Comparison of ENCODE assay signal across 8 cellular contexts in genomic region chr13:46679369-46680180, GRCh38.
A peak's percentile ranks its signal among the peaks of the same experiment; 100 is the strongest.
DNase-seq lines count a peak whose midpoint lies in the region; ATAC-seq, FAIRE-seq and TF ChIP-seq lines count a peak whose summit lies in the region.

No MANE protein-coding gene starts in this region.

- peak; percentile 35 for TF ChIP-seq RAD21 in SK-N-SH (IDR thresholded peaks at IDR 0.05; ENCODE audit: low read length)

- TF ChIP-seq POLR2A in sigmoid colon (IDR thresholded peaks at IDR 0.05) (no peak), H54 (IDR thresholded peaks at IDR 0.05; ENCODE audit: low read depth, low read length) (no peak)

- peak overlapping the region; percentile 34 for H2AFZ ChIP-seq in SK-N-SH (ENCODE audit: low read depth)

- WGBS in SK-N-SH (ENCODE audit: low lambda C conversion rate): 18% methylated on average over 12 of the region's 12 CpGs
- 28 to 63% methylated on average over 12 of the region's 12 CpGs for WGBS in sigmoid colon, 2 donors

- peaks cover 2% of the 10 kb centered on the region; the same call in 1 of the 2 replicates for H4K20me1 ChIP-seq in SK-N-SH (ENCODE audit: insufficient read depth)

- TF ChIP-seq CTCF in SK-N-SH (IDR thresholded peaks at IDR 0.05) (peak; percentile 25; the same call in 1 of the 2 replicates), fibroblast of the aortic adventitia (IDR thresholded peaks at IDR 0.05; ENCODE audit: insufficient read depth, low read length) (peak; percentile 22), sigmoid colon (IDR thresholded peaks at IDR 0.05) (no peak)

- H3K9me2 ChIP-seq in SK-N-SH: no peaks in the 10 kb centered on the region

- H3K36me3 ChIP-seq in SK-N-SH (replicated peaks in 1 of 2; ENCODE audit: control insufficient read depth in 1 of 2, insufficient read depth in 2 of 2, low read length in 1 of 2): peaks cover 0 to 4% of the 10 kb centered on the region in 2 experiments
- no peaks in the 10 kb centered on the region for H3K36me3 ChIP-seq in sigmoid colon

- H3K4me3 ChIP-seq in SK-N-SH (ENCODE audit: low read depth in 2 of 2, low read length in 1 of 2): peak overlapping the region; percentile 38 to 63
- H3K4me3 ChIP-seq in fibroblast of the aortic adventitia (ENCODE audit: low read depth, low read length): peak overlapping the region; percentile 50
- peak overlapping the region; percentile 15 to 42 (median 33) for H3K4me3 ChIP-seq in sigmoid colon

- POLR2A ChIA-PET in SK-N-SH (lab: Yijun Ruan, JAX): no interaction called here

- H3K27ac ChIP-seq in SK-N-SH (ENCODE audit: low read depth in 2 of 2, low read length in 1 of 2): peak overlapping the region; percentile 79 to 89
- H3K27ac ChIP-seq in sigmoid colon: peak overlapping the region; percentile 74 to 81 (median 76)

- peaks cover 53% of the 10 kb centered on the region for H3K79me2 ChIP-seq in SK-N-SH (ENCODE audit: insufficient read depth)

- peak overlapping the region; percentile 88 for H3K4me2 ChIP-seq in SK-N-SH

- H3K9ac ChIP-seq in SK-N-SH: peak overlapping the region; percentile 33; the same call in 1 of the 2 replicates

- CTCF ChIA-PET in SK-N-SH (lab: Yijun Ruan, JAX): interaction anchor here (0.8 to 3.3 kb wide), 5 partner anchors 10 to 128 kb away, joined by 3 to 23 read pairs (median 4); partner anchors contain the start of gene LRCH1

- H3K9me3 ChIP-seq in SK-N-SH: no peaks in the 10 kb centered on the region
- H3K9me3 ChIP-seq in sigmoid colon: no peaks in the 10 kb centered on the region

- 0 out of 4 replicates have a peak, but pooled peaks of 1 of the 2 experiments have one; percentile 7 for TF ChIP-seq EP300 in SK-N-SH (IDR thresholded peaks at IDR 0.05; ENCODE audit: borderline replicate concordance in 1 of 2, low read depth in 1 of 2, low read length in 1 of 2)
- TF ChIP-seq EP300 in sigmoid colon (IDR thresholded peaks at IDR 0.05): no peak

- FAIRE-seq in H54 (lab: Jason Lieb, UNC): no peak

- intact Hi-C loops in sigmoid colon (cut with DNase I): loop anchor here (5.0 kb wide), 1 partner anchor 127 kb away; the partner anchor contains the start of gene LRCH1

- DNase-seq in activated T-cell treated with anti-CD3 and anti-CD28 coated beads, Interleukin-2, amount 50 U/mL, for 1 hour: peak; percentile 25
- DNase-seq in activated T-cell treated with anti-CD3 and anti-CD28 coated beads for 4 hours (no peak), SK-N-SH (peak; percentile 64), fibroblast of the aortic adventitia (ENCODE audit: low read depth) (peak; percentile 69), sigmoid colon (no peak), H54 (ENCODE audit: insufficient read length, low spot score) (no peak), DMS79 treated with DMSO at 0.1 percent for 48 hours (lab: John Stamatoyannopoulos, UW) (no peak)

- peak; percentile 93 for ATAC-seq in HG02642 (IDR thresholded peaks at IDR 0.05; ENCODE audit: poor library complexity, unreplicated experiment)

- peaks cover under 1% of the 10 kb centered on the region for H3F3A ChIP-seq in SK-N-SH (replicated peaks; ENCODE audit: insufficient read depth)

- H3K27me3 ChIP-seq in SK-N-SH (ENCODE audit: insufficient read depth) (no peaks in the 10 kb centered on the region), sigmoid colon (no peaks in the 10 kb centered on the region)

- H3K4me1 ChIP-seq in SK-N-SH (ENCODE audit: control insufficient read depth in 1 of 2, insufficient read depth in 2 of 2, low read depth in 1 of 2, low read length in 1 of 2) (peaks cover 30 to 43% of the 10 kb centered on the region in 2 experiments; a peak in 3 of 4 replicates), sigmoid colon (peaks cover 0 to 44% (median 30%) of the 10 kb centered on the region in 4 donors)

TF ChIP-seq in SK-N-SH, 30 proteins besides CTCF, POLR2A, EP300 and RAD21:
- TF ChIP-seq CHD2 (IDR thresholded peaks at IDR 0.05; ENCODE audit: low read length, partially characterized antibody) (peak; percentile 24), JUND (IDR thresholded peaks at IDR 0.05) (no peak), MXI1 (IDR thresholded peaks at IDR 0.05; ENCODE audit: low read depth, low read length) (peak; percentile 68; the same call in 1 of the 2 replicates), GATA2 (CRISPR knock-in tag; IDR thresholded peaks at IDR 0.05) (no peak), TCF12 (IDR thresholded peaks at IDR 0.05) (peak; percentile 32)
- TF ChIP-seq, protein P1, sequence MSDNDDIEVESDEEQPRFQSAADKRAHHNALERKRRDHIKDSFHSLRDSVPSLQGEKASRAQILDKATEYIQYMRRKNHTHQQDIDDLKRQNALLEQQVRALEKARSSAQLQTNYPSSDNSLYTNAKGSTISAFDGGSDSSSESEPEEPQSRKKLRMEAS (IDR thresholded peaks at IDR 0.05; ENCODE audit: low read depth): peak; percentile 21; the same call in 1 of the 2 replicates

Comparison
In these comparisons a context has a peak if more than half of its experiments do, and no peak if none do; other contexts are left out.
1. DNase-seq: peak in activated T-cell treated with anti-CD3 and anti-CD28 coated beads, Interleukin-2, amount 50 U/mL, for 1 hour (single experiment), SK-N-SH (single experiment) and fibroblast of the aortic adventitia (single experiment); none in activated T-cell treated with anti-CD3 and anti-CD28 coated beads for 4 hours (single experiment), sigmoid colon (single experiment), H54 (single experiment) and DMS79 treated with DMSO at 0.1 percent for 48 hours (single experiment).
2. CTCF ChIP-seq: peak in SK-N-SH (single experiment) and fibroblast of the aortic adventitia (single experiment); none in sigmoid colon (0 of 4).
3. Peak in every context shown above with its lines, with median percentiles within 50 percentile points of each other: H3K4me3 ChIP-seq.